In the genomic region with DNA sequence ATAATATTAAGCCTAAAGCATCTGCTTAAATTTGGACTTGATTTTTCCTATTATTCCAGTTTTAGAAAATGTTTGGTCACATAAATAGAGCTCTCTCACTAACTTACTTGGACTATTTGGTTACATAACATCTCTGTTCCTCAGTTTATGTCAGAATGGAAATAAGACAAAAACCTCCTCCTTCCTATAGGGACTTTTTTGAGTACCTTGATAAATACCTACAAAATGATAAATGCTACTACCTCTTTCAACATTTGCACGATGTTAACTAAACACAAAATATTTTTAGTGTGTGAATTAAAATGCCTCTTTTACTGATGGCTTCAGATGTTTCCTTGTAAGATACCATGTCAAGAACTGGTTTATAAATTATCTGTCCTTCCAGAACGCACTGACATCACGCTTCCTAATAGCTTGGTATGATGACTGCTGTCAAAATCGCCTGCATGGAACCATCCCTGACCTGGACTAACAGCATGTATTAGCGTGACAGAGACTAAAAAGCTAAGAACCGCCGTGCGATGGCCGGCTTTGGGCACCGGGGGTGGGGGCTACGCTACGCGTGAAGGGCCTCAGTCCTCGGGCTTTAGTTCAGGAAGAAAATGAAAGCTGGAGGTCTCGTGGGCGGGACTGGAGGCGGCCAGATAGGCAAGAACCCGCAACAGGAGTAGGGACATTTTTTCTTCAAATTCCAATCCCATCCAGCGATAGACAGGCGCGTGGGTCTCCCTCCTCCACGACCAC, we compare ENCODE assay signal across 8 cellular contexts.
DNase-seq lines count a peak whose midpoint lies in the region; ATAC-seq and TF ChIP-seq lines count a peak whose summit lies in the region.

No MANE protein-coding gene starts in this region.

- peak overlapping the region; percentile 63 for H3K27ac ChIP-seq in A673 (ENCODE audit: low read depth, low read length, poor library complexity, severe bottlenecking)
- H3K27ac ChIP-seq in OCI-LY1 (ENCODE audit: low read depth, low read length, poor library complexity, severe bottlenecking), result no peak overlapping the region
- H3K27ac ChIP-seq in mesenchymal stem cell (ENCODE audit: low read length, poor library complexity, severe bottlenecking), result no peak overlapping the region
- H3K27ac ChIP-seq in uterus, result peak overlapping the region; percentile 63 to 77

- no peaks in the 10 kb centered on the region for H3K9me2 ChIP-seq in OCI-LY1 (ENCODE audit: low read depth, low read length)

- intact Hi-C loops in A673 (cut with micrococcal nuclease; ENCODE audit: unreplicated experiment), result loop anchor here (5.0 kb wide), 1 partner anchor 128 kb away; no protein-coding TSS in a partner anchor
- intact Hi-C loops in uterus (cut with DNase I; ENCODE audit: low total_unique reads), result no loop called here

- peak overlapping the region in 1 of 2 experiments; percentile 62 for H3K4ac ChIP-seq in mesenchymal stem cell (ENCODE audit: low read depth in 1 of 2, low read length in 2 of 2)

- no peak overlapping the region for H4K91ac ChIP-seq in mesenchymal stem cell (ENCODE audit: low read length)

- H2AFZ ChIP-seq in OCI-LY1 (ENCODE audit: low read length) (no peak overlapping the region), mesenchymal stem cell (ENCODE audit: low read depth, low read length) (peak overlapping the region; percentile 96)

- DNase-seq in A673 (ENCODE audit: low spot score) (peak; percentile 28), dermis blood vessel endothelial cell (peak; percentile 17), mesenchymal stem cell (peak; percentile 54), uterus (peak in 1 of 2 donors; percentile 21)
- no peak for DNase-seq in effector CD8-positive, alpha-beta T cell (lab: John Stamatoyannopoulos, UW)

- no peaks in the 10 kb centered on the region for H3F3A ChIP-seq in OCI-LY1 (ENCODE audit: insufficient read depth, low read length)

- POLR2A ChIA-PET in A673 (lab: Charles Lee; ENCODE audit: low non-redundant PET), result no interaction called here

- TF ChIP-seq CTCF in A673 (conservative IDR thresholded peaks at IDR 0.05; ENCODE audit: low read depth, low read length), result no peak
- no peak for TF ChIP-seq CTCF in GM12875 (IDR thresholded peaks at IDR 0.05; ENCODE audit: borderline replicate concordance, insufficient read depth, low read depth, low read length)
- no peak for TF ChIP-seq CTCF in OCI-LY1 (IDR thresholded peaks at IDR 0.05; ENCODE audit: low read length)
- no peak for TF ChIP-seq CTCF in uterus (IDR thresholded peaks at IDR 0.05)

- H3K23ac ChIP-seq in mesenchymal stem cell (ENCODE audit: low read length in 2 of 2), result peak overlapping the region in 1 of 2 experiments; percentile 74

- peaks cover 13% of the 10 kb centered on the region for H3K4me1 ChIP-seq in A673 (ENCODE audit: insufficient read depth, low read length, poor library complexity, severe bottlenecking)
- H3K4me1 ChIP-seq in OCI-LY1 (ENCODE audit: insufficient read depth, low read length, severe bottlenecking), result peaks cover 11% of the 10 kb centered on the region
- peaks cover 11% of the 10 kb centered on the region for H3K4me1 ChIP-seq in mesenchymal stem cell (ENCODE audit: control insufficient read depth, insufficient read depth, low read depth, low read length)
- H3K4me1 ChIP-seq in uterus, result no peaks in the 10 kb centered on the region

- ATAC-seq in HG02970 (IDR thresholded peaks at IDR 0.05; ENCODE audit: low FRiP score, unreplicated experiment), result no peak

- H3K79me1 ChIP-seq in mesenchymal stem cell (replicated peaks; ENCODE audit: low read length, poor library complexity, severe bottlenecking), result no peaks in the 10 kb centered on the region

- H2BK15ac ChIP-seq in mesenchymal stem cell (ENCODE audit: low read depth, poor library complexity, severe bottlenecking), result no peak overlapping the region

- H3K27me3 ChIP-seq in A673 (replicated peaks; ENCODE audit: insufficient read depth, low read depth, low read length, poor library complexity) (no peaks in the 10 kb centered on the region), OCI-LY1 (ENCODE audit: insufficient read depth, low read length) (no peaks in the 10 kb centered on the region), mesenchymal stem cell (ENCODE audit: control insufficient read depth in 1 of 2, insufficient read depth in 1 of 2, low read length in 2 of 2) (peaks cover 0 to 9% of the 10 kb centered on the region in 2 experiments), uterus (no peaks in the 10 kb centered on the region)

- peak overlapping the region; percentile 91 for H4K8ac ChIP-seq in mesenchymal stem cell (ENCODE audit: low read length)

- no peak for TF ChIP-seq POLR2A in uterus (IDR thresholded peaks at IDR 0.05)

- no TSS peak for BruUV-seq in A673 (replicated peaks; lab: Mats Ljungman, UMichigan)

- H3K79me2 ChIP-seq in OCI-LY1 (ENCODE audit: insufficient read depth, low read length), result no peaks in the 10 kb centered on the region

- H3K36me3 ChIP-seq in A673 (ENCODE audit: insufficient read depth, low read length, poor library complexity, severe bottlenecking) (no peaks in the 10 kb centered on the region), OCI-LY1 (ENCODE audit: insufficient read depth, low read length) (no peaks in the 10 kb centered on the region), mesenchymal stem cell (ENCODE audit: control insufficient read depth in 1 of 2, insufficient read depth in 2 of 2, low read depth in 1 of 2, low read length in 2 of 2) (no peaks in the 10 kb centered on the region), uterus (no peaks in the 10 kb centered on the region)

- CTCF ChIA-PET in A673 (lab: Charles Lee), result interaction anchor here (1.6 kb wide), 1 partner anchor 129 kb away, joined by 5 read pairs; no protein-coding TSS in a partner anchor

- H2BK120ac ChIP-seq in mesenchymal stem cell (ENCODE audit: low read depth, low read length), result no peak overlapping the region

- H3K9me3 ChIP-seq in A673 (ENCODE audit: low read depth, low read length, poor library complexity, severe bottlenecking) (no peaks in the 10 kb centered on the region), OCI-LY1 (ENCODE audit: low read length) (no peaks in the 10 kb centered on the region), mesenchymal stem cell (ENCODE audit: control insufficient read depth, low read length) (no peaks in the 10 kb centered on the region), uterus (no peaks in the 10 kb centered on the region)

- no peak overlapping the region for H2AK5ac ChIP-seq in mesenchymal stem cell (ENCODE audit: low read length, severe bottlenecking)

- 7% methylated on average over 21 of the region's 22 CpGs for WGBS in mesenchymal stem cell

- no peak overlapping the region for H3K14ac ChIP-seq in mesenchymal stem cell (ENCODE audit: low read length in 2 of 2)

- H3K9ac ChIP-seq in OCI-LY1 (ENCODE audit: low read length), result peak overlapping the region; percentile 55; the same call in 1 of the 2 replicates
- H3K9ac ChIP-seq in mesenchymal stem cell (ENCODE audit: low read length), result peak overlapping the region; percentile 85

- H3K4me2 ChIP-seq in OCI-LY1 (ENCODE audit: low read length) (peak overlapping the region; percentile 76), mesenchymal stem cell (ENCODE audit: low read length, poor library complexity, severe bottlenecking) (peak overlapping the region; percentile 100)

- peak overlapping the region; percentile 52 to 65 for H3K18ac ChIP-seq in mesenchymal stem cell (ENCODE audit: low read depth in 1 of 2, low read length in 2 of 2)

- no peaks in the 10 kb centered on the region for H4K20me1 ChIP-seq in OCI-LY1 (ENCODE audit: insufficient read depth, low read length)

- H3K4me3 ChIP-seq in A673 (ENCODE audit: low read depth, low read length, poor library complexity, severe bottlenecking) (peak overlapping the region; percentile 72), GM12875 (ENCODE audit: low read depth, low read length) (peak overlapping the region; percentile 64), OCI-LY1 (ENCODE audit: low read depth, low read length, poor library complexity, severe bottlenecking) (peak overlapping the region; percentile 66), mesenchymal stem cell (ENCODE audit: insufficient read depth in 1 of 2, low read depth in 1 of 2, low read length in 2 of 2) (peak overlapping the region; percentile 77 to 88), uterus (peak overlapping the region; percentile 46 to 90)

- H2BK12ac ChIP-seq in mesenchymal stem cell (ENCODE audit: low read length in 2 of 2), result no peak overlapping the region

- no peak overlapping the region for H2BK5ac ChIP-seq in mesenchymal stem cell (ENCODE audit: low read depth, low read length, poor library complexity, severe bottlenecking)

Comparison
In these comparisons a context has a peak if more than half of its experiments do, and no peak if none do; other contexts are left out.
1. H3K27ac ChIP-seq: peak in A673 (single experiment) and uterus (2 of 2); none in OCI-LY1 (single experiment) and mesenchymal stem cell (single experiment).
2. Peak in every context shown above with its lines, with median percentiles within 50 percentile points of each other: H3K4me3 ChIP-seq.